ENCODE assay signal across 8 cellular contexts in the genomic region with DNA sequence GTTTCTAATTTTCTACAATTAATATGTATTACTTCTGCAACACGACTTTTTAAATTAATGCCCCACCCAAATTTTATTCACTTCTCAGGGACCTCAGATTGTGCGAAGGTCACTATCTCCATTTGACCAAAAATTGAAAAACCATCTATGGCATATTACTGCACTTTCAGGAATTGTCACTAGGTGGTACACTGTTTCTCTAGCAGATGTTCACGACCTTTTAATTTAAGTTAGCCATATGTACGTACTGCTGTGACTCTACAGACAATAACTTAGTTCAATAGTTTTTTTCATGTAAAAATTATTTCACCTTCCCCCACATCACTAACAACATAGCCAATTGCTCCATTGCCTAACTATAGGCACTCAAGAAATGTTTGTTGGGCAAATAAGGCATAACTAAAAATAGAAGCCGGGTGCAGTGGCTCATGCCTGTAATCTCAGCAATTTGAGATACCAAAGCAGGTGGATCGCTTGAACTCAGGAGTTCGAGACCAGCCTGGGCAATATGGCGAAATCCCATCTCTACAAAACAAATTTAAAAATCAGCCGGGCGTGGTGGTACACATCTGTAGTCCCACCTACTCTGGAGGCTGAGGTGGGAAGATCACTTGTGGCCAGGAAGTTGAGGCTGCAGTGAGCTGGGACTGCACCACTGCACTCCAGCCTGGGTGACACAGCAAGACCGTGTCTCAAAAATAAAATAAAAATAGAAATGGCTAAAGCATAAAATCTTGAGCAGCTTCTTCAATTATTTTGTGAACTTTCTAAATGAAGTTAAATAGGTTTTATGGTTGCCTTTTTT.
A peak's percentile ranks its signal among the peaks of the same experiment; 100 is the strongest.
DNase-seq lines count a peak whose midpoint lies in the region; ATAC-seq and TF ChIP-seq lines count a peak whose summit lies in the region.

No MANE protein-coding gene starts in this region.

- H3K27ac ChIP-seq in DND-41 (ENCODE audit: low read length) (no peak overlapping the region), iPS DF 6.9 (ENCODE audit: low read length) (no peak overlapping the region), gastrocnemius medialis (no peak overlapping the region)

- WGBS in iPS DF 6.9 (ENCODE audit: insufficient coverage, insufficient read length) = no CpG with 5 or more reads among the region's 11 CpGs

- H2AFZ ChIP-seq in DND-41 (ENCODE audit: low read depth, low read length) = no peak overlapping the region

- in situ Hi-C loops in gastrocnemius medialis (cut with MboI; ENCODE audit: low sequenced_read_pairs in 4 of 4) = no loop called here

- no peak overlapping the region for H3K9ac ChIP-seq in DND-41 (ENCODE audit: low read depth, low read length)

- H3K27me3 ChIP-seq in DND-41 (ENCODE audit: insufficient read depth, low read length, poor library complexity) = peaks cover 4% of the 10 kb centered on the region
- no peaks in the 10 kb centered on the region for H3K27me3 ChIP-seq in iPS DF 6.9 (ENCODE audit: control insufficient read depth, insufficient read depth, low read length)
- H3K27me3 ChIP-seq in gastrocnemius medialis = no peaks in the 10 kb centered on the region

- H3K9me3 ChIP-seq in DND-41 (ENCODE audit: insufficient read depth, low read length, severe bottlenecking) (no peaks in the 10 kb centered on the region), iPS DF 6.9 (ENCODE audit: control insufficient read depth, insufficient read depth, low read length) (no peaks in the 10 kb centered on the region), gastrocnemius medialis (no peaks in the 10 kb centered on the region)

- TF ChIP-seq CTCF in DND-41 (IDR thresholded peaks at IDR 0.05; ENCODE audit: borderline replicate concordance, extremely low read depth, low read length, poor library complexity, severe bottlenecking) (peak; percentile 72), gastrocnemius medialis (IDR thresholded peaks at IDR 0.05 in 4 of 5, conservative IDR thresholded peaks at IDR 0.05 in 1 of 5) (no peak)

- intact Hi-C loops in gastrocnemius medialis (cut with DNase I; ENCODE audit: low total_unique reads) = no loop called here

- no peak overlapping the region for H3K4me2 ChIP-seq in DND-41 (ENCODE audit: insufficient read depth, low read length)

- H4K20me1 ChIP-seq in DND-41 (ENCODE audit: insufficient read depth, low read length) = no peaks in the 10 kb centered on the region

- H3K4me1 ChIP-seq in DND-41 (ENCODE audit: insufficient read depth, low read length) (no peaks in the 10 kb centered on the region), iPS DF 6.9 (ENCODE audit: control insufficient read depth, insufficient read depth, low read length) (no peaks in the 10 kb centered on the region), gastrocnemius medialis (no peaks in the 10 kb centered on the region)

- no peak for TF ChIP-seq POLR2A in gastrocnemius medialis (IDR thresholded peaks at IDR 0.05)

- DNase-seq in DND-41 = no peak
- DNase-seq in Jurkat, Clone E6-1 (ENCODE audit: low read depth, low spot score) = peak; percentile 38
- peak; percentile 57 for DNase-seq in SW480 (ENCODE audit: low spot score)
- peak; percentile 5 for DNase-seq in iPS DF 6.9 (ENCODE audit: low read depth, low spot score)
- DNase-seq in hippocampal formation (lab: John Stamatoyannopoulos, UW) = no peak
- DNase-seq in hypothalamus (lab: John Stamatoyannopoulos, UW) = no peak
- no peak for DNase-seq in gastrocnemius medialis

- H3K36me3 ChIP-seq in DND-41 (ENCODE audit: insufficient read depth, low read length) (no peaks in the 10 kb centered on the region), iPS DF 6.9 (ENCODE audit: control insufficient read depth, insufficient read depth, low read length) (no peaks in the 10 kb centered on the region), gastrocnemius medialis (no peaks in the 10 kb centered on the region)

- H3K4me3 ChIP-seq in DND-41 (ENCODE audit: low read depth in 1 of 2, low read length in 2 of 2) (no peak overlapping the region), iPS DF 6.9 (ENCODE audit: low read length) (no peak overlapping the region), gastrocnemius medialis (no peak overlapping the region)
- no peak overlapping the region for H3K4me3 ChIP-seq in Jurkat, Clone E6-1 (ENCODE audit: low read length)

- no peaks in the 10 kb centered on the region for H3K79me2 ChIP-seq in DND-41 (ENCODE audit: insufficient read depth, low read length)

- ATAC-seq in DND-41 (ENCODE audit: insufficient read depth, low read depth) (peak; percentile 77), GM19468 (IDR thresholded peaks at IDR 0.05; ENCODE audit: extremely low read depth, unreplicated experiment) (peak; percentile 54), gastrocnemius medialis (no peak)

Comparison
In these comparisons a context has a peak if more than half of its experiments do, and no peak if none do; other contexts are left out.
1. ATAC-seq: peak in DND-41 (single experiment) and GM19468 (single experiment); none in gastrocnemius medialis (0 of 2).
2. DNase-seq: peak in Jurkat, Clone E6-1 (single experiment), SW480 (single experiment) and iPS DF 6.9 (single experiment); none in DND-41 (single experiment), hippocampal formation (0 of 2), hypothalamus (0 of 51) and gastrocnemius medialis (0 of 2).